ENCODE assay signal across 8 cellular contexts in genomic region chr1:65068202-65069011, GRCh38.
DNase-seq lines count a peak whose midpoint lies in the region; ATAC-seq and TF ChIP-seq lines count a peak whose summit lies in the region.

No MANE protein-coding gene starts in this region.

- H3K4me3 Mint-ChIP-seq in brain = peak overlapping the region; percentile 86 to 95 (median 91)
- peak overlapping the region; percentile 90 for H3K4me3 Mint-ChIP-seq in stimulated activated naive CD8-positive, alpha-beta T cell treated with anti-CD3 and anti-CD28 coated beads, Interleukin-15, Interleukin-2, amounts not matched to agents 100 ng/mL and 50 ng/mL, for 24 hours

- peak overlapping the region; percentile 95 to 99 (median 98) for H3K27ac Mint-ChIP-seq in brain
- peak overlapping the region; percentile 97 for H3K27ac Mint-ChIP-seq in stimulated activated naive CD8-positive, alpha-beta T cell treated with anti-CD3 and anti-CD28 coated beads, Interleukin-15, Interleukin-2, amounts not matched to agents 100 ng/mL and 50 ng/mL, for 24 hours

- H4K20me1 ChIP-seq in OCI-LY1 (ENCODE audit: insufficient read depth, low read length) = no peaks in the 10 kb centered on the region

- peak overlapping the region; percentile 31; the same call in 1 of the 2 replicates for H2AFZ ChIP-seq in OCI-LY1 (ENCODE audit: low read length)

- no peaks in the 10 kb centered on the region for H3K9me2 ChIP-seq in OCI-LY1 (ENCODE audit: low read depth, low read length)

- H3K4me1 ChIP-seq in OCI-LY1 (ENCODE audit: insufficient read depth, low read length, severe bottlenecking) = peaks cover 25% of the 10 kb centered on the region

- H3K9me3 ChIP-seq in OCI-LY1 (ENCODE audit: low read length) = no peaks in the 10 kb centered on the region

- DNase-seq in DMS 273 (lab: John Stamatoyannopoulos, UW; ENCODE audit: unreplicated experiment) (peak; percentile 59), kidney tubule cell (ENCODE audit: low spot score) (peak; percentile 22), AG20443 (ENCODE audit: low spot score) (no peak)

- H3K9me3 Mint-ChIP-seq in brain = no peaks in the 10 kb centered on the region
- H3K9me3 Mint-ChIP-seq in stimulated activated naive CD8-positive, alpha-beta T cell treated with anti-CD3 and anti-CD28 coated beads, Interleukin-15, Interleukin-2, amounts not matched to agents 100 ng/mL and 50 ng/mL, for 24 hours = no peaks in the 10 kb centered on the region

- peak overlapping the region; percentile 77 for H3K9ac ChIP-seq in OCI-LY1 (ENCODE audit: low read length)

- H3K4me2 ChIP-seq in OCI-LY1 (ENCODE audit: low read length) = peak overlapping the region; percentile 88

- H3K27me3 Mint-ChIP-seq in brain = peaks cover 23% of the 10 kb centered on the region
- no peaks in the 10 kb centered on the region for H3K27me3 Mint-ChIP-seq in stimulated activated naive CD8-positive, alpha-beta T cell treated with anti-CD3 and anti-CD28 coated beads, Interleukin-15, Interleukin-2, amounts not matched to agents 100 ng/mL and 50 ng/mL, for 24 hours

- H3K27me3 ChIP-seq in OCI-LY1 (ENCODE audit: insufficient read depth, low read length) = no peaks in the 10 kb centered on the region

- H3K27ac ChIP-seq in OCI-LY1 (ENCODE audit: low read depth, low read length, poor library complexity, severe bottlenecking) = peak overlapping the region; percentile 61

- peak overlapping the region; percentile 80 for H3K4me3 ChIP-seq in OCI-LY1 (ENCODE audit: low read depth, low read length, poor library complexity, severe bottlenecking)

- H3K36me3 Mint-ChIP-seq in brain = peaks cover 4% of the 10 kb centered on the region
- H3K36me3 Mint-ChIP-seq in stimulated activated naive CD8-positive, alpha-beta T cell treated with anti-CD3 and anti-CD28 coated beads, Interleukin-15, Interleukin-2, amounts not matched to agents 100 ng/mL and 50 ng/mL, for 24 hours (ENCODE audit: low read depth) = no peaks in the 10 kb centered on the region

- no peaks in the 10 kb centered on the region; the same call in 1 of the 2 replicates for H3F3A ChIP-seq in OCI-LY1 (ENCODE audit: insufficient read depth, low read length)

- TF ChIP-seq CTCF in OCI-LY1 (IDR thresholded peaks at IDR 0.05; ENCODE audit: low read length) (no peak), brain (conservative IDR thresholded peaks at IDR 0.05) (no peak)

- ATAC-seq in GM21786 (IDR thresholded peaks at IDR 0.05; ENCODE audit: unreplicated experiment) = peak; percentile 3
- no peak for ATAC-seq in HG03135 (IDR thresholded peaks at IDR 0.05; ENCODE audit: unreplicated experiment)

- no peaks in the 10 kb centered on the region for H3K36me3 ChIP-seq in OCI-LY1 (ENCODE audit: insufficient read depth, low read length)

- H3K4me1 Mint-ChIP-seq in brain = peaks cover 53% of the 10 kb centered on the region
- H3K4me1 Mint-ChIP-seq in stimulated activated naive CD8-positive, alpha-beta T cell treated with anti-CD3 and anti-CD28 coated beads, Interleukin-15, Interleukin-2, amounts not matched to agents 100 ng/mL and 50 ng/mL, for 24 hours (ENCODE audit: low read depth) = peaks cover 47% of the 10 kb centered on the region

- no peaks in the 10 kb centered on the region for H3K79me2 ChIP-seq in OCI-LY1 (ENCODE audit: insufficient read depth, low read length)
